In genomic region chr22:19815823-19816290, GRCh38 we compare ENCODE assay signal across 14 cellular contexts. TPM values are rescaled to one million over a fixed set of nuclear protein-coding genes. Genes with fewer than 3 reads are reported as not detected.
"Had no signal": no experiment of that assay in that cellular context is flagged by ENCODE, and none has a peak within 500 bp of the region (broad histone marks: within the 10 kb centered on the region; RNA-seq: fewer than 3 reads in every experiment).

No MANE protein-coding gene starts in this region.

- H3K27ac Mint-ChIP-seq: activated naive CD8-positive, alpha-beta T cell treated with anti-CD3 and anti-CD28 coated beads, Interleukin-2, amount 50 U/mL, for 24 hours; T-helper 1 cell treated with Interleukin-12 subunit alpha and Interleukin-12 subunit beta and Interleukin-4 antibody, amounts not matched to agents 30 μg/mL and 1 μg/mL, for 36 hours had no signal

- H2AFZ ChIP-seq: parathyroid adenoma had no signal

- H3K36me3 ChIP-seq: left ventricle myocardium inferior, thyroid gland had no signal

- H3K9me3 ChIP-seq: ascending aorta, left ventricle myocardium inferior, thyroid gland had no signal

- H3K4me1 ChIP-seq: ascending aorta, foreskin keratinocyte, left ventricle myocardium inferior, parathyroid adenoma had no signal

- H3K4me3 ChIP-seq: ascending aorta, left ventricle myocardium inferior, skin epidermis, thyroid gland had no signal

- H3K27me3 ChIP-seq: ascending aorta, foreskin keratinocyte, thyroid gland had no signal

- H3K9ac ChIP-seq: parathyroid adenoma had no signal

- H3K27ac ChIP-seq: ascending aorta, foreskin keratinocyte, left ventricle myocardium inferior, parathyroid adenoma, skin epidermis, thyroid gland had no signal

- DNase-seq: activated CD4-positive, alpha-beta T cell treated with anti-CD3 and anti-CD28 coated beads for 48 hours; activated gamma-delta T cell; activated naive CD8-positive, alpha-beta T cell treated with anti-CD3 and anti-CD28 coated beads, Interleukin-2, amount 50 U/mL, for 24 hours; activated T-cell treated with anti-CD3 and anti-CD28 coated beads, Interleukin-2, amount 50 U/mL, for 4 hours; left ventricle myocardium inferior; mesendoderm; stimulated activated CD4-positive, alpha-beta T cell treated with anti-CD3 and anti-CD28 coated beads, Interleukin-4, amount 100 ng/mL, for 4 hours; thyroid gland had no signal

- H3K27me3 Mint-ChIP-seq: activated naive CD8-positive, alpha-beta T cell treated with anti-CD3 and anti-CD28 coated beads, Interleukin-2, amount 50 U/mL, for 24 hours had no signal

- H3K4me3 Mint-ChIP-seq: activated naive CD8-positive, alpha-beta T cell treated with anti-CD3 and anti-CD28 coated beads, Interleukin-2, amount 50 U/mL, for 24 hours; activated T-cell treated with anti-CD3 and anti-CD28 coated beads, Interleukin-2, amount 50 U/mL, for 4 hours; T-helper 1 cell treated with Interleukin-12 subunit alpha and Interleukin-12 subunit beta and Interleukin-4 antibody, amounts not matched to agents 30 μg/mL and 1 μg/mL, for 36 hours had no signal

- H3K79me2 ChIP-seq: parathyroid adenoma had no signal

- H3K4me1 Mint-ChIP-seq: activated naive CD8-positive, alpha-beta T cell treated with anti-CD3 and anti-CD28 coated beads, Interleukin-2, amount 50 U/mL, for 24 hours had no signal

- H3K9me3 Mint-ChIP-seq: activated naive CD8-positive, alpha-beta T cell treated with anti-CD3 and anti-CD28 coated beads, Interleukin-2, amount 50 U/mL, for 24 hours; activated T-cell treated with anti-CD3 and anti-CD28 coated beads, Interleukin-2, amount 50 U/mL, for 4 hours; T-helper 1 cell treated with Interleukin-12 subunit alpha and Interleukin-12 subunit beta and Interleukin-4 antibody, amounts not matched to agents 30 μg/mL and 1 μg/mL, for 36 hours had no signal

- ATAC-seq: activated naive CD8-positive, alpha-beta T cell treated with anti-CD3 and anti-CD28 coated beads, Interleukin-2, amount 50 U/mL, for 24 hours; activated T-cell treated with anti-CD3 and anti-CD28 coated beads, Interleukin-2, amount 50 U/mL, for 4 hours; foreskin keratinocyte had no signal

RNA-seq across cellular contexts. Expression of gene TBX1, which starts 55.3 kb away (rescaled TPM):
- total RNA-seq: activated T-cell treated with anti-CD3 and anti-CD28 coated beads, Interleukin-2, amount 50 U/mL, for 4 hours; ascending aorta had no signal
- polyA plus RNA-seq: neural cell had no signal
